In the genomic region with DNA sequence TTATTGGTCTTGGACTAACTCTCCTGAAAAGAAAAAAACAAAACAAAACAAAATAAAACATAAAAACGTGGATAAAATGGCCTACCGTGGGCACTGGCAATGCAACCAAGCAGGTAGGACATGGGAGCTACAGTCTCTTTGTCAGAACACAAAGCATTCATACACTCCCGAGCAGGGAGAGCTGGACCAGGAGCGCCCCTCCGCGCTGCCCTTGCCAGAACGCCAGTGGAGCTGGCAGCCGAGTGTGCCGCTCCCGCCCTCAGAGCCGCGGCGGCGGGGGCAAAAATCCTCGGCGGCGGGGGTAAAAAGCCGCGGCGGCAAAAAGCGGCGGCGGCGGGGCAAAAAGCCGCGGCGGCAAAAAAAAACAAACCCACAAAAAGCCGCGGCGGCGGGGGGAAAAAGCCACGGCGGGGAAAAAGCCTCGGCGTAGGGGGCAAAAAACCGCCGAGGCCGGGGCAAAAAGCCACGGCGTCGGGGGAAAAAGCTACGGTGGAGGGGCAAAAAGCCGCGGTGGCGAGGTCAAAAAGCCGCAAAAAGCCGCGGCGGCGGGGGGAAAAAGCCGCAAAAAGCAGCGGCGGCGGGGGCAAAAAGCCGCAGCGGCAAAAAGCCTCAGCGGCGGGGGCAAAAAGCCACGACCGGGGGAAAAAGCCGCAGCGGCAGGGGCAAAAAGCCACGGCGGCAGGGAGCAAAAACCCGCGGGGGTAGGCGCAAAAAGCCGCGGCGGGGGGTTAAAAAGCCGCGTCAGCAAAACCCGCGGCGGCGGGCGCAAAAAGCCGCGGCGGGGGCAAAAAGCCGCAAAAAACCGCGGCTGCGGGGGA, we compare ENCODE assay signal across 11 cellular contexts.
A peak's percentile ranks its signal among the peaks of the same experiment; 100 is the strongest.
DNase-seq lines count a peak whose midpoint lies in the region; ATAC-seq, FAIRE-seq and TF ChIP-seq lines count a peak whose summit lies in the region.
"Had no signal": no experiment of that assay in that cellular context is flagged by ENCODE, and none has a peak within 500 bp of the region (broad histone marks: within the 10 kb centered on the region; RNA-seq: fewer than 3 reads in every experiment).

No MANE protein-coding gene starts in this region.

- H3K9me1 ChIP-seq in endothelial cell of umbilical vein (replicated peaks; ENCODE audit: control insufficient read depth, extremely low read depth, insufficient read depth, low read length) = no peaks in the 10 kb centered on the region

- no TSS peak for BruUV-seq in endothelial cell of umbilical vein (replicated peaks; lab: Mats Ljungman, UMichigan)

- H3K79me2 ChIP-seq in endothelial cell of umbilical vein (ENCODE audit: control insufficient read depth, insufficient read depth, low read length) = no peaks in the 10 kb centered on the region

- intact Hi-C loops in endothelial cell of umbilical vein (cut with micrococcal nuclease) = no loop called here

- no peak overlapping the region for H2AFZ ChIP-seq in endothelial cell of umbilical vein (ENCODE audit: low read depth, low read length)

- peak; percentile 39 for DNase-seq in ELF-1 (ENCODE audit: low read depth, low spot score)
- peak; percentile 21 for DNase-seq in NCI-H1417 treated with DMSO at 0.1 percent for 48 hours (lab: John Stamatoyannopoulos, UW)
- peak; percentile 1 for DNase-seq in endothelial cell of umbilical vein (ENCODE audit: low read depth, low spot score)
- DNase-seq in renal cortical epithelial cell (ENCODE audit: low read depth) = peak; percentile 0
- no peak for DNase-seq in NCI-H2196 (lab: John Stamatoyannopoulos, UW; ENCODE audit: unreplicated experiment)
- no peak for DNase-seq in SHP77 (lab: John Stamatoyannopoulos, UW)
- DNase-seq: activated T-cell treated with anti-CD3 and anti-CD28 coated beads, Interleukin-2, amount 50 U/mL, for 4 hours; NK-92 treated with Interleukin-12 subunit alpha and Interleukin-12 subunit beta, amount 100 ng/mL, for 24 hours had no signal

- TF ChIP-seq CTCF in endothelial cell of umbilical vein (IDR thresholded peaks at IDR 0.05; ENCODE audit: extremely low read depth in 1 of 2, insufficient read depth in 1 of 2, low read depth in 1 of 2, low read length in 2 of 2) = no peak

- no peaks in the 10 kb centered on the region for H3K9me3 ChIP-seq in endothelial cell of umbilical vein (replicated peaks; ENCODE audit: control insufficient read depth, insufficient read depth, low read length)

- peak overlapping the region in 1 of 3 experiments; percentile 4 for H3K4me3 ChIP-seq in endothelial cell of umbilical vein (replicated peaks in 1 of 3; ENCODE audit: insufficient read depth in 1 of 3, low read depth in 1 of 3, low read length in 3 of 3)
- H3K4me3 ChIP-seq: smooth muscle cell had no signal

- H3K4me2 ChIP-seq in endothelial cell of umbilical vein (ENCODE audit: insufficient read depth, low read length) = no peak overlapping the region
- H3K4me2 ChIP-seq: smooth muscle cell had no signal

- H3K9ac ChIP-seq in endothelial cell of umbilical vein (replicated peaks; ENCODE audit: extremely low read depth, insufficient read depth, low read length) = no peak overlapping the region

- dilution Hi-C loops in endothelial cell of umbilical vein (cut with MboI; ENCODE audit: extremely low pct_ligation_motif_present, low sequenced_read_pairs) = no loop called here

- H4K20me1 ChIP-seq in endothelial cell of umbilical vein (replicated peaks; ENCODE audit: control insufficient read depth, extremely low read depth, insufficient read depth, low read length) = no peaks in the 10 kb centered on the region

- no peaks in the 10 kb centered on the region for H3K36me3 ChIP-seq in endothelial cell of umbilical vein (ENCODE audit: control insufficient read depth in 2 of 2, extremely low read depth in 1 of 2, insufficient read depth in 2 of 2, low read length in 2 of 2)

- TF ChIP-seq POLR2A in endothelial cell of umbilical vein (IDR thresholded peaks at IDR 0.05; ENCODE audit: low read depth, low read length) = no peak

- FAIRE-seq in endothelial cell of umbilical vein (lab: Jason Lieb, UNC) = no peak

- peaks cover 0 to 8% of the 10 kb centered on the region in 2 experiments for H3K27me3 ChIP-seq in endothelial cell of umbilical vein (ENCODE audit: control insufficient read depth in 2 of 2, insufficient read depth in 2 of 2, low read length in 2 of 2)

- H3K4me1 ChIP-seq in endothelial cell of umbilical vein (ENCODE audit: control insufficient read depth, extremely low read depth, insufficient read depth, low read length) = no peaks in the 10 kb centered on the region

- POLR2A ChIA-PET in endothelial cell of umbilical vein (lab: Charles Lee) = interaction anchor here (0.7 kb wide), 1 partner anchor 203 kb away, joined by 3 read pairs; no protein-coding TSS in a partner anchor

- ATAC-seq in GM21447 (IDR thresholded peaks at IDR 0.05; ENCODE audit: unreplicated experiment) (no peak), GM19455 (IDR thresholded peaks at IDR 0.05; ENCODE audit: unreplicated experiment) (no peak)
- ATAC-seq: activated T-cell treated with anti-CD3 and anti-CD28 coated beads, Interleukin-2, amount 50 U/mL, for 4 hours had no signal

- CTCF ChIA-PET in endothelial cell of umbilical vein (lab: Charles Lee) = no interaction called here

- H3K27ac ChIP-seq in endothelial cell of umbilical vein (ENCODE audit: insufficient read depth, low read depth, low read length) = no peak overlapping the region

TF ChIP-seq in endothelial cell of umbilical vein, 7 proteins besides CTCF, POLR2A, EP300 and RAD21:
- no peak for TF ChIP-seq GATA2 (IDR thresholded peaks at IDR 0.05; ENCODE audit: insufficient read depth, insufficient read length, low read depth, low read length)
- TF ChIP-seq JUN (IDR thresholded peaks at IDR 0.05; ENCODE audit: borderline replicate concordance, insufficient read depth, insufficient read length, low read depth) = no peak
- TF ChIP-seq, protein P1, sequence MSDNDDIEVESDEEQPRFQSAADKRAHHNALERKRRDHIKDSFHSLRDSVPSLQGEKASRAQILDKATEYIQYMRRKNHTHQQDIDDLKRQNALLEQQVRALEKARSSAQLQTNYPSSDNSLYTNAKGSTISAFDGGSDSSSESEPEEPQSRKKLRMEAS (IDR thresholded peaks at IDR 0.05; ENCODE audit: insufficient read depth, insufficient read length) = no peak
- TF ChIP-seq EZH2 (IDR thresholded peaks at IDR 0.05; ENCODE audit: borderline replicate concordance, low read depth, low read length, severe bottlenecking) = peak; percentile 64
- TF ChIP-seq POLR2AphosphoS5 (IDR thresholded peaks at IDR 0.05; ENCODE audit: insufficient read depth, low read depth, low read length) = no peak
- TF ChIP-seq FOS (IDR thresholded peaks at IDR 0.05; ENCODE audit: borderline replicate concordance, insufficient read depth, low read length) = no peak
- no peak for TF ChIP-seq MYC (IDR thresholded peaks at IDR 0.05; ENCODE audit: low read depth, low read length)
TF ChIP-seq in endothelial cell of umbilical vein: peak in this region for 1.

Comparison
In these comparisons a context has a peak if more than half of its experiments do, and no peak if none do; other contexts are left out.
1. DNase-seq: peak in ELF-1 (single experiment), NCI-H1417 treated with DMSO at 0.1 percent for 48 hours (single experiment), endothelial cell of umbilical vein (single experiment) and renal cortical epithelial cell (single experiment); none in NCI-H2196 (single experiment) and SHP77 (0 of 2).